Comparison of ENCODE assay signal across 34 cellular contexts in genomic region chr10:104416-104815, GRCh38. TPM values are rescaled to one million over a fixed set of nuclear protein-coding genes. Genes with fewer than 3 reads are reported as not detected.
"Had no signal": no experiment of that assay in that cellular context is flagged by ENCODE, and none has a peak within 500 bp of the region (broad histone marks: within the 10 kb centered on the region; RNA-seq: fewer than 3 reads in every experiment).

No MANE protein-coding gene starts in this region.

- H3K4me3 ChIP-seq: MG63 had no signal

- H3K9me3 ChIP-seq: MG63 had no signal

- H3K36me3 ChIP-seq: MG63 had no signal

- H3K27ac ChIP-seq: KMS-11 had no signal

- H3K27me3 ChIP-seq: MG63 had no signal

- DNase-seq: Karpas-422, Kasumi-1, KG1, MG63, MM.1S, MV-4-11, NCI-H1048, NCI-H1092, NCI-H1092 treated with DMSO at 0.1 percent for 48 hours, NCI-H1105, NCI-H1105 treated with DMSO at 0.1 percent for 48 hours, NCI-H1417 treated with DMSO at 0.1 percent for 48 hours, NCI-H1436, NCI-H1436 treated with DMSO at 0.1 percent for 48 hours, NCI-H1694, NCI-H1694 treated with DMSO at 0.1 percent for 48 hours, NCI-H187, NCI-H187 treated with DMSO at 0.1 percent for 48 hours, NCI-H1930, NCI-H2029, NCI-H2029 treated with DMSO at 0.1 percent for 48 hours, NCI-H2081, NCI-H2081 treated with DMSO at 0.1 percent for 48 hours, NCI-H2107, NCI-H2171, NCI-H2171 treated with DMSO at 0.1 percent for 48 hours, NCI-H2227 treated with DMSO at 0.1 percent for 48 hours, NCI-H226, NCI-H446, NCI-H446 treated with DMSO at 0.1 percent for 48 hours had no signal

- H3K9ac ChIP-seq: KMS-11 had no signal

- H3K4me2 ChIP-seq: KMS-11 had no signal

RNA-seq across cellular contexts. Expression of gene TUBB8, which starts 55.3 kb away (rescaled TPM):
- total RNA-seq: LHCN-M2, MCF 10A, NCI-H460 had no signal
